In genomic region chr2:96260404-96261260, GRCh38 we compare ENCODE assay signal across 8 cellular contexts. TPM values are rescaled to one million over a fixed set of nuclear protein-coding genes. Genes with fewer than 3 reads are reported as not detected.
DNase-seq lines count a peak whose midpoint lies in the region; ATAC-seq and TF ChIP-seq lines count a peak whose summit lies in the region.

No MANE protein-coding gene starts in this region.

- H3K4me1 ChIP-seq in Karpas-422 (ENCODE audit: low read length), result peaks cover 36% of the 10 kb centered on the region
- H3K4me1 ChIP-seq in liver (ENCODE audit: control insufficient read depth in 4 of 4, insufficient read depth in 4 of 4, low read length in 3 of 4), result peaks cover 18 to 64% (median 52%) of the 10 kb centered on the region in 4 donors

- DNase-seq in activated T-cell treated with anti-CD3 and anti-CD28 coated beads, Interleukin-2, amount 50 U/mL, for 4 hours, result peak; percentile 11
- no peak for DNase-seq in activated T-cell treated with anti-CD3 and anti-CD28 coated beads for 4 hours
- DNase-seq in Karpas-422, result peak; percentile 80
- peak; percentile 91 for DNase-seq in SKM-1 treated with dmso at 0.1 percent for 144 hours (lab: John Stamatoyannopoulos, UW; ENCODE audit: unreplicated experiment)
- DNase-seq in stimulated activated naive CD8-positive, alpha-beta T cell treated with anti-CD3 and anti-CD28 coated beads, Interleukin-15, Interleukin-2, amounts not matched to agents 100 U/mL and 50 U/mL, for 24 hours, result peak; percentile 41

- H2AFZ ChIP-seq in Karpas-422 (ENCODE audit: low read length), result no peak overlapping the region

- H3K36me3 Mint-ChIP-seq in activated T-cell treated with anti-CD3 and anti-CD28 coated beads, Interleukin-2, amount 50 U/mL, for 4 hours (ENCODE audit: insufficient read depth), result peaks cover 3% of the 10 kb centered on the region

- no peaks in the 10 kb centered on the region for H3K27me3 ChIP-seq in Karpas-422 (ENCODE audit: low read length)
- H3K27me3 ChIP-seq in liver (ENCODE audit: control insufficient read depth in 4 of 4, insufficient read depth in 4 of 4, low read length in 3 of 4), result no peaks in the 10 kb centered on the region

- H3K36me3 ChIP-seq in Karpas-422 (ENCODE audit: insufficient read depth, low read length), result peaks cover 8% of the 10 kb centered on the region; the same call in 1 of the 2 replicates
- H3K36me3 ChIP-seq in liver (ENCODE audit: control insufficient read depth in 4 of 4, insufficient read depth in 3 of 4, low read depth in 1 of 4, low read length in 3 of 4), result peaks cover 0 to 3% (median under 1%) of the 10 kb centered on the region in 4 donors

- H3K27ac ChIP-seq in Karpas-422 (ENCODE audit: low read length), result peak overlapping the region; percentile 21
- peak overlapping the region; percentile 66 for H3K27ac ChIP-seq in cingulate gyrus (ENCODE audit: low read depth, low read length)
- H3K27ac ChIP-seq in liver (ENCODE audit: low read depth in 1 of 2, low read length in 2 of 2), result peak overlapping the region; percentile 87 to 95

- H3K4me3 ChIP-seq in Karpas-422 (ENCODE audit: low read length) (peak overlapping the region; percentile 16; the same call in 1 of the 2 replicates), liver (ENCODE audit: low read depth in 1 of 3, low read length in 3 of 3) (no peak overlapping the region)

- TF ChIP-seq CTCF in liver (IDR thresholded peaks at IDR 0.05; ENCODE audit: low read depth, low read length, missing input control), result peak; percentile 13

- H3K79me2 ChIP-seq in Karpas-422 (ENCODE audit: low read length), result peaks cover 86% of the 10 kb centered on the region

- peak; percentile 55 for TF ChIP-seq RAD21 in liver (IDR thresholded peaks at IDR 0.05)

- no peaks in the 10 kb centered on the region for H3K9me3 ChIP-seq in Karpas-422 (ENCODE audit: low read length)
- H3K9me3 ChIP-seq in liver (ENCODE audit: control insufficient read depth in 4 of 4, low read length in 3 of 4), result no peaks in the 10 kb centered on the region

- peaks cover 18% of the 10 kb centered on the region; the same call in 1 of the 2 replicates for H4K20me1 ChIP-seq in Karpas-422 (ENCODE audit: insufficient read depth, low read depth, low read length)

- H3K9ac ChIP-seq in Karpas-422 (ENCODE audit: low read length) (peak overlapping the region; percentile 35), liver (ENCODE audit: low read depth in 1 of 2, low read length in 2 of 2) (peak overlapping the region in 1 of 2 donors; percentile 50)

- no peaks in the 10 kb centered on the region for H3K9me3 Mint-ChIP-seq in activated T-cell treated with anti-CD3 and anti-CD28 coated beads, Interleukin-2, amount 50 U/mL, for 4 hours

- peak overlapping the region; percentile 16 for H3K4me2 ChIP-seq in Karpas-422 (ENCODE audit: low read depth, low read length, poor library complexity, severe bottlenecking)

- WGBS in liver, result 34% methylated on average over 9 of the region's 9 CpGs

- no peaks in the 10 kb centered on the region for H3K27me3 Mint-ChIP-seq in activated T-cell treated with anti-CD3 and anti-CD28 coated beads, Interleukin-2, amount 50 U/mL, for 4 hours (ENCODE audit: low read depth)

- peak; percentile 23 to 33 for ATAC-seq in activated T-cell treated with anti-CD3 and anti-CD28 coated beads, Interleukin-2, amount 50 U/mL, for 4 hours
- ATAC-seq in stimulated activated naive CD8-positive, alpha-beta T cell treated with anti-CD3 and anti-CD28 coated beads, Interleukin-15, Interleukin-2, amounts not matched to agents 100 U/mL and 50 U/mL, for 24 hours, result peak; percentile 67
- ATAC-seq in HG03095 (IDR thresholded peaks at IDR 0.05; ENCODE audit: unreplicated experiment), result no peak

- H3K4me1 Mint-ChIP-seq in activated T-cell treated with anti-CD3 and anti-CD28 coated beads, Interleukin-2, amount 50 U/mL, for 4 hours (ENCODE audit: low read depth), result peaks cover 74% of the 10 kb centered on the region

- H3K9me2 ChIP-seq in Karpas-422 (replicated peaks; ENCODE audit: insufficient read depth, low read length), result no peaks in the 10 kb centered on the region

- no peak overlapping the region for H3K4me3 Mint-ChIP-seq in activated T-cell treated with anti-CD3 and anti-CD28 coated beads, Interleukin-2, amount 50 U/mL, for 4 hours

TF ChIP-seq in liver, 16 proteins besides CTCF, POLR2A, EP300 and RAD21 (continues in another document):
- TF ChIP-seq, protein P1, sequence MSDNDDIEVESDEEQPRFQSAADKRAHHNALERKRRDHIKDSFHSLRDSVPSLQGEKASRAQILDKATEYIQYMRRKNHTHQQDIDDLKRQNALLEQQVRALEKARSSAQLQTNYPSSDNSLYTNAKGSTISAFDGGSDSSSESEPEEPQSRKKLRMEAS (IDR thresholded peaks at IDR 0.05), result peak; percentile 97
- TF ChIP-seq GABPA (IDR thresholded peaks at IDR 0.05 in 1 of 2, conservative IDR thresholded peaks at IDR 0.05 in 1 of 2) (peak in 1 of 2 donors; percentile 82), YY1 (IDR thresholded peaks at IDR 0.05) (peak; percentile 81), REST (IDR thresholded peaks at IDR 0.05) (peak; percentile 84), TAF1 (conservative IDR thresholded peaks at IDR 0.05) (peak; percentile 77), RXRA (IDR thresholded peaks at IDR 0.05) (peak; percentile 82 to 89), ATF3 (IDR thresholded peaks at IDR 0.05) (peak; percentile 99), HNF4G (IDR thresholded peaks at IDR 0.05) (peak; percentile 67), JUND (IDR thresholded peaks at IDR 0.05) (peak; percentile 100), EGR1 (IDR thresholded peaks at IDR 0.05; ENCODE audit: low read depth in 2 of 2) (peak; percentile 43 to 75), SP1 (IDR thresholded peaks at IDR 0.05) (peak; percentile 95), NR2F2 (IDR thresholded peaks at IDR 0.05) (peak; percentile 76), ZBTB33 (IDR thresholded peaks at IDR 0.05) (peak; percentile 85), HNF4A (conservative IDR thresholded peaks at IDR 0.05) (peak; percentile 87 to 93)

RNA-seq across cellular contexts. Expression of gene TMEM127, which starts 5.2 kb away (rescaled TPM):
- total RNA-seq in activated T-cell treated with anti-CD3 and anti-CD28 coated beads, Interleukin-2, amount 50 U/mL, for 4 hours, result 10 to 100 TPM; 31.9 to 37.5 (median 36.9) TPM
- 17.7 and 21.9 TPM in 2 replicates for total RNA-seq in Karpas-422 (2014; rRNA removed; shearing (Covaris generic); ENCODE audit: low replicate concordance)
- 10 to 100 TPM; 17.7 to 19.1 TPM for total RNA-seq in liver
- 10 to 100 TPM; 11.2 to 27.5 TPM for polyA plus RNA-seq in liver

RNA-seq across cellular contexts. Expression of gene CIAO1, which starts 5.4 kb away (rescaled TPM):
- total RNA-seq in activated T-cell treated with anti-CD3 and anti-CD28 coated beads, Interleukin-2, amount 50 U/mL, for 4 hours, result 100 to 1,000 TPM; 106 to 114 (median 109) TPM
- 71.2 and 101 TPM in 2 replicates for total RNA-seq in Karpas-422 (2014; rRNA removed; shearing (Covaris generic); ENCODE audit: low replicate concordance)
- 10 to 100 TPM; 50.6 to 80.4 TPM for total RNA-seq in liver
- polyA plus RNA-seq in liver, result 10 to 100 TPM; 43.0 to 43.3 TPM

RNA-seq across cellular contexts. Expression of gene SNRNP200, which starts 44.7 kb away (rescaled TPM):
- total RNA-seq in activated T-cell treated with anti-CD3 and anti-CD28 coated beads, Interleukin-2, amount 50 U/mL, for 4 hours, result 100 to 1,000 TPM; 219 to 232 (median 223) TPM
- 68.1 and 83.8 TPM in 2 replicates for total RNA-seq in Karpas-422 (2014; rRNA removed; shearing (Covaris generic); ENCODE audit: low replicate concordance)
- 10 to 100 TPM; 55.9 to 75.2 TPM for total RNA-seq in liver
- 10 to 100 TPM; 28.1 to 39.1 TPM for polyA plus RNA-seq in liver

RNA-seq across cellular contexts. Expression of gene STARD7, which starts 52.0 kb away (rescaled TPM):
- 100 to 1,000 TPM; 241 to 281 (median 267) TPM for total RNA-seq in activated T-cell treated with anti-CD3 and anti-CD28 coated beads, Interleukin-2, amount 50 U/mL, for 4 hours
- 140 and 167 TPM in 2 replicates for total RNA-seq in Karpas-422 (2014; rRNA removed; shearing (Covaris generic); ENCODE audit: low replicate concordance)
- 100 to 1,000 TPM in 1 of 2 donors, 10 to 100 TPM in 1; 72.0 to 120 TPM for total RNA-seq in liver
- 10 to 100 TPM; 42.9 to 47.4 TPM for polyA plus RNA-seq in liver

Comparison
In these comparisons a context has a peak if more than half of its experiments do, and no peak if none do; other contexts are left out.
1. H3K27ac ChIP-seq: peak in every context shown above with its lines; median percentile 91 in liver; 66 in cingulate gyrus; 21 in Karpas-422.